In genomic region chr18:66900837-66901236, GRCh38 we compare ENCODE assay signal across 13 cellular contexts.
A peak's percentile ranks its signal among the peaks of the same experiment; 100 is the strongest.
DNase-seq lines count a peak whose midpoint lies in the region; ATAC-seq, FAIRE-seq and TF ChIP-seq lines count a peak whose summit lies in the region.
"Had no signal": no experiment of that assay in that cellular context is flagged by ENCODE, and none has a peak within 500 bp of the region (broad histone marks: within the 10 kb centered on the region; RNA-seq: fewer than 3 reads in every experiment).

No MANE protein-coding gene starts in this region.

- H3K4ac ChIP-seq in mesenchymal stem cell (ENCODE audit: low read depth in 1 of 2, low read length in 2 of 2) = no peak overlapping the region

- H3K14ac ChIP-seq in mesenchymal stem cell (ENCODE audit: low read length in 2 of 2) = no peak overlapping the region

- no peak overlapping the region for H3K4me3 ChIP-seq in HepG2 (replicated peaks in 1 of 3; ENCODE audit: insufficient read depth in 1 of 3, low read depth in 2 of 3, low read length in 3 of 3)
- no peak overlapping the region for H3K4me3 ChIP-seq in small intestine (ENCODE audit: low read depth in 1 of 2, low read length in 2 of 2)
- H3K4me3 ChIP-seq in mesenchymal stem cell (ENCODE audit: insufficient read depth in 1 of 2, low read depth in 1 of 2, low read length in 2 of 2) = no peak overlapping the region
- H3K4me3 ChIP-seq in mucosa of descending colon = no peak overlapping the region
- H3K4me3 ChIP-seq: A549 had no signal

- intact Hi-C loops in HepG2 (cut with micrococcal nuclease; ENCODE audit: unreplicated experiment) (no loop called here), mucosa of descending colon (cut with DNase I, micrococcal nuclease) (no loop called here)

- H3K27me3 ChIP-seq in HepG2 (ENCODE audit: control insufficient read depth in 1 of 2, insufficient read depth in 2 of 2, low read length in 2 of 2) (no peaks in the 10 kb centered on the region), small intestine (ENCODE audit: control insufficient read depth in 2 of 2, insufficient read depth in 2 of 2, low read length in 2 of 2) (no peaks in the 10 kb centered on the region), mesenchymal stem cell (ENCODE audit: control insufficient read depth in 1 of 2, insufficient read depth in 1 of 2, low read length in 2 of 2) (no peaks in the 10 kb centered on the region)

- H3K4me1 ChIP-seq in HepG2 (ENCODE audit: insufficient read depth, low read length) (peaks cover 10% of the 10 kb centered on the region), small intestine (ENCODE audit: control insufficient read depth in 2 of 2, insufficient read depth in 1 of 2, low read depth in 1 of 2, low read length in 1 of 2) (no peaks in the 10 kb centered on the region), mesenchymal stem cell (ENCODE audit: control insufficient read depth, insufficient read depth, low read depth, low read length) (no peaks in the 10 kb centered on the region), mucosa of descending colon (ENCODE audit: low read depth) (no peaks in the 10 kb centered on the region)
- H3K4me1 ChIP-seq: A549, Caco-2 had no signal

- POLR2A ChIA-PET in HepG2 (lab: Yijun Ruan, JAX) = no interaction called here

- no peak overlapping the region for H2AFZ ChIP-seq in HepG2 (ENCODE audit: low read length)
- no peak overlapping the region for H2AFZ ChIP-seq in mesenchymal stem cell (ENCODE audit: low read depth, low read length)

- H4K8ac ChIP-seq in mesenchymal stem cell (ENCODE audit: low read length) = no peak overlapping the region

- no peaks in the 10 kb centered on the region for H3K36me3 ChIP-seq in HepG2 (replicated peaks in 1 of 2; ENCODE audit: control insufficient read depth in 1 of 2, insufficient read depth in 2 of 2, low read length in 2 of 2)
- H3K36me3 ChIP-seq in small intestine (ENCODE audit: control insufficient read depth in 2 of 2, insufficient read depth in 2 of 2, low read length in 2 of 2) = no peaks in the 10 kb centered on the region
- no peaks in the 10 kb centered on the region for H3K36me3 ChIP-seq in mesenchymal stem cell (ENCODE audit: control insufficient read depth in 1 of 2, insufficient read depth in 2 of 2, low read depth in 1 of 2, low read length in 2 of 2)
- no peaks in the 10 kb centered on the region for H3K36me3 ChIP-seq in mucosa of descending colon (ENCODE audit: low read depth)

- no peak overlapping the region for H3K18ac ChIP-seq in mesenchymal stem cell (ENCODE audit: low read depth in 1 of 2, low read length in 2 of 2)

- in situ Hi-C loops in HepG2 (cut with HindIII; ENCODE audit: extremely low pct_ligation_motif_present, low pct_unique_long_range_greater_than_20kb) = no loop called here

- no peaks in the 10 kb centered on the region for H4K20me1 ChIP-seq in HepG2 (ENCODE audit: insufficient read depth, low read length)

- TF ChIP-seq CTCF in HepG2 (CRISPR knock-in tag; IDR thresholded peaks at IDR 0.05) (no peak), mucosa of descending colon (IDR thresholded peaks at IDR 0.05) (no peak)

- no peak overlapping the region for H2AK5ac ChIP-seq in mesenchymal stem cell (ENCODE audit: low read length, severe bottlenecking)

- no peak overlapping the region for H2BK120ac ChIP-seq in mesenchymal stem cell (ENCODE audit: low read depth, low read length)

- peak; percentile 65 for DNase-seq in HT-29 (ENCODE audit: low spot score)
- peak; percentile 80 for DNase-seq in NCI-H146 treated with DMSO at 0.1 percent for 48 hours (lab: John Stamatoyannopoulos, UW; ENCODE audit: unreplicated experiment)
- peak; percentile 66 for DNase-seq in HepG2 (ENCODE audit: low spot score)
- peak; percentile 2 for DNase-seq in small intestine
- DNase-seq in T-helper 2 cell = no peak
- no peak for DNase-seq in mesenchymal stem cell
- DNase-seq in mucosa of descending colon = no peak
- DNase-seq: Caco-2; CD8-positive, alpha-beta T cell had no signal

- no peak for TF ChIP-seq RAD21 in HepG2 (CRISPR knock-in tag; IDR thresholded peaks at IDR 0.05)

- H3K23ac ChIP-seq in mesenchymal stem cell (ENCODE audit: low read length in 2 of 2) = no peak overlapping the region

- CTCF ChIA-PET in HepG2 (lab: Yijun Ruan, JAX; ENCODE audit: low intra/inter-chr PET ratio, low total read pairs) = no interaction called here

- H3K9me3 ChIP-seq in HepG2 (ENCODE audit: low read length) (no peaks in the 10 kb centered on the region), small intestine (ENCODE audit: control insufficient read depth, low read depth) (no peaks in the 10 kb centered on the region), mesenchymal stem cell (ENCODE audit: control insufficient read depth, low read length) (no peaks in the 10 kb centered on the region), mucosa of descending colon (no peaks in the 10 kb centered on the region)
- H3K9me3 ChIP-seq: A549, Caco-2 had no signal

- no peak overlapping the region for H2BK15ac ChIP-seq in mesenchymal stem cell (ENCODE audit: low read depth, poor library complexity, severe bottlenecking)

- H3K79me2 ChIP-seq in HepG2 (ENCODE audit: insufficient read depth, low read length) = no peaks in the 10 kb centered on the region

- FAIRE-seq in HepG2 (lab: Jason Lieb, UNC) (no peak), small intestine (lab: Jason Lieb, UNC) (no peak)
- FAIRE-seq: A549, GM18507 had no signal

- no peak for TF ChIP-seq POLR2A in HepG2 (IDR thresholded peaks at IDR 0.05; ENCODE audit: insufficient read depth in 1 of 2, low read depth in 2 of 2, low read length in 2 of 2)

- H3K4me2 ChIP-seq in HepG2 (ENCODE audit: low read depth, low read length) (no peak overlapping the region), mesenchymal stem cell (ENCODE audit: low read length, poor library complexity, severe bottlenecking) (no peak overlapping the region)
- H3K4me2 ChIP-seq: A549 had no signal

- H3K27ac ChIP-seq in HepG2 (ENCODE audit: extremely low read length, insufficient read depth, low read length) (no peak overlapping the region), small intestine (ENCODE audit: low read depth in 1 of 2, low read length in 1 of 2) (no peak overlapping the region), mesenchymal stem cell (ENCODE audit: low read length, poor library complexity, severe bottlenecking) (no peak overlapping the region)
- H3K27ac ChIP-seq: A549, HL-60 had no signal

- ATAC-seq in HepG2 = peak; percentile 94
- ATAC-seq in mucosa of descending colon = no peak
- ATAC-seq: A549; CD8-positive, alpha-beta T cell; HCT116 had no signal

- no peak overlapping the region for H2BK5ac ChIP-seq in mesenchymal stem cell (ENCODE audit: low read depth, low read length, poor library complexity, severe bottlenecking)

- TF ChIP-seq EP300 in HepG2 (IDR thresholded peaks at IDR 0.05; ENCODE audit: low read depth in 2 of 2, low read length in 2 of 2) (no peak), HepG2 (CRISPR knock-in tag; IDR thresholded peaks at IDR 0.05; ENCODE audit: borderline replicate concordance) (no peak)

- no peak overlapping the region for H2BK12ac ChIP-seq in mesenchymal stem cell (ENCODE audit: low read length in 2 of 2)

- H3K79me1 ChIP-seq in mesenchymal stem cell (replicated peaks; ENCODE audit: low read length, poor library complexity, severe bottlenecking) = no peaks in the 10 kb centered on the region

- H4K91ac ChIP-seq in mesenchymal stem cell (ENCODE audit: low read length) = no peak overlapping the region

- no TSS peak for BruUV-seq in HepG2 (replicated peaks; lab: Mats Ljungman, UMichigan)

- H3K9ac ChIP-seq in HepG2 (ENCODE audit: insufficient read depth, low read depth, low read length) (no peak overlapping the region), mesenchymal stem cell (ENCODE audit: low read length) (no peak overlapping the region)

TF ChIP-seq in HepG2, 621 proteins besides CTCF, POLR2A, EP300 and RAD21:
- TF ChIP-seq ZNF331 (CRISPR knock-in tag; IDR thresholded peaks at IDR 0.05) = no peak
- TF ChIP-seq CAMTA2 (CRISPR knock-in tag; IDR thresholded peaks at IDR 0.05; ENCODE audit: borderline replicate concordance) = no peak
- no peak for TF ChIP-seq KDM5B (CRISPR knock-in tag; IDR thresholded peaks at IDR 0.05; ENCODE audit: borderline replicate concordance)
- no peak for TF ChIP-seq BHLHE40 (IDR thresholded peaks at IDR 0.05; ENCODE audit: low read length)
- peak; percentile 96 for TF ChIP-seq ZNF644 (CRISPR knock-in tag; IDR thresholded peaks at IDR 0.05; ENCODE audit: low read depth)
- peak; percentile 71; the same call in 1 of the 2 replicates for TF ChIP-seq CEBPB (IDR thresholded peaks at IDR 0.05; ENCODE audit: borderline replicate concordance, low read depth, low read length)
- no peak for TF ChIP-seq KAT8 (CRISPR knock-in tag; IDR thresholded peaks at IDR 0.05)
- TF ChIP-seq ZNF7 (CRISPR knock-in tag; IDR thresholded peaks at IDR 0.05) = no peak
- TF ChIP-seq, protein P1, sequence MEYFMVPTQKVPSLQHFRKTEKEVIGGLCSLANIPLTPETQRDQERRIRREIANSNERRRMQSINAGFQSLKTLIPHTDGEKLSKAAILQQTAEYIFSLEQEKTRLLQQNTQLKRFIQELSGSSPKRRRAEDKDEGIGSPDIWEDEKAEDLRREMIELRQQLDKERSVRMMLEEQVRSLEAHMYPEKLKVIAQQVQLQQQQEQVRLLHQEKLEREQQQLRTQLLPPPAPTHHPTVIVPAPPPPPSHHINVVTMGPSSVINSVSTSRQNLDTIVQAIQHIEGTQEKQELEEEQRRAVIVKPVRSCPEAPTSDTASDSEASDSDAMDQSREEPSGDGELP (IDR thresholded peaks at IDR 0.05; ENCODE audit: borderline replicate concordance, low read depth) = peak; percentile 47; the same call in 1 of the 2 replicates
- no peak for TF ChIP-seq IRF2 (CRISPR knock-in tag; IDR thresholded peaks at IDR 0.05)
- no peak for TF ChIP-seq GABPB1 (CRISPR knock-in tag; IDR thresholded peaks at IDR 0.05)
- no peak for TF ChIP-seq TRIM24 (CRISPR knock-in tag; IDR thresholded peaks at IDR 0.05)
- peak; percentile 69 for TF ChIP-seq CEBPG (CRISPR knock-in tag; IDR thresholded peaks at IDR 0.05)
- TF ChIP-seq HNF4A (CRISPR knock-in tag; IDR thresholded peaks at IDR 0.05) = peak; percentile 80
- TF ChIP-seq ZNF12 (CRISPR knock-in tag; IDR thresholded peaks at IDR 0.05) = no peak
TF ChIP-seq in HepG2: peak in this region for 5.

Comparison
In these comparisons a context has a peak if more than half of its experiments do, and no peak if none do; other contexts are left out.
1. DNase-seq: peak in HT-29 (single experiment), NCI-H146 treated with DMSO at 0.1 percent for 48 hours (single experiment), HepG2 (single experiment) and small intestine (single experiment); none in T-helper 2 cell (0 of 5), mesenchymal stem cell (single experiment) and mucosa of descending colon (0 of 3).